Comparison of ENCODE assay signal across 9 cellular contexts in genomic region chr10:119807960-119808697, GRCh38.
A peak's percentile ranks its signal among the peaks of the same experiment; 100 is the strongest.
DNase-seq lines count a peak whose midpoint lies in the region; ATAC-seq, FAIRE-seq and TF ChIP-seq lines count a peak whose summit lies in the region.
"Had no signal": no experiment of that assay in that cellular context is flagged by ENCODE, and none has a peak within 500 bp of the region (broad histone marks: within the 10 kb centered on the region; RNA-seq: fewer than 3 reads in every experiment).

No MANE protein-coding gene starts in this region.

- ATAC-seq in right lobe of liver = no peak

- no peaks in the 10 kb centered on the region for H3K27me3 ChIP-seq in right lobe of liver

- TF ChIP-seq CTCF in HFF-Myc (IDR thresholded peaks at IDR 0.05; ENCODE audit: low read depth, low read length, missing control alignments) (no peak), glutamatergic neuron (IDR thresholded peaks at IDR 0.05; ENCODE audit: partially characterized antibody, unreplicated experiment) (no peak), right lobe of liver (IDR thresholded peaks at IDR 0.05) (no peak)

- peak; percentile 64 for FAIRE-seq in RCC 7860 (lab: Jason Lieb, UNC)

- H3K4me3 ChIP-seq in HFF-Myc (replicated peaks; ENCODE audit: low read depth, low read length) (no peak overlapping the region), right lobe of liver (no peak overlapping the region)

- CTCF ChIA-PET in HEK293T (lab: Yijun Ruan, JAX) = interaction anchor here (1.5 kb wide), 1 partner anchor 57 kb away, joined by 3 read pairs; no protein-coding TSS in a partner anchor

- no peak overlapping the region for H3K4me3 Mint-ChIP-seq in glutamatergic neuron (ENCODE audit: unreplicated experiment)

- POLR2A ChIA-PET in HEK293T (lab: Yijun Ruan, JAX) = no interaction called here

- DNase-seq in GM03348 (ENCODE audit: low spot score) (peak; percentile 70), HFF-Myc (ENCODE audit: extremely low read depth, low read depth) (peak; percentile 81), RCC 7860 (ENCODE audit: low spot score) (peak; percentile 73), glutamatergic neuron (no peak), anterior cingulate cortex (lab: John Stamatoyannopoulos, UW) (no peak), right lobe of liver (no peak), dedifferentiated amniotic fluid mesenchymal stem cell (ENCODE audit: extremely low spot score) (no peak), HEK293T (ENCODE audit: extremely low spot score) (no peak)
- DNase-seq: NCI-H524 treated with DMSO at 0.1 percent for 48 hours had no signal

- H3K36me3 ChIP-seq in right lobe of liver = no peaks in the 10 kb centered on the region

- H3K4me1 Mint-ChIP-seq in glutamatergic neuron (ENCODE audit: low read depth, unreplicated experiment) = peaks cover 5% of the 10 kb centered on the region

- intact Hi-C loops in right lobe of liver (cut with DNase I) = no loop called here

- no peak overlapping the region for H3K27ac ChIP-seq in right lobe of liver

- H3K4me1 ChIP-seq in right lobe of liver = no peaks in the 10 kb centered on the region

- 96% methylated on average over 3 of the region's 3 CpGs for WGBS in right lobe of liver (ENCODE audit: insufficient coverage, low coverage, low lambda C conversion rate, missing lambda C conversion rate)

- H3K27ac Mint-ChIP-seq in glutamatergic neuron (ENCODE audit: unreplicated experiment) = peak overlapping the region; percentile 64

- H3K9me3 Mint-ChIP-seq in glutamatergic neuron (ENCODE audit: unreplicated experiment) = no peaks in the 10 kb centered on the region

- peaks cover 5% of the 10 kb centered on the region for H3K36me3 Mint-ChIP-seq in glutamatergic neuron (ENCODE audit: unreplicated experiment)

- no peaks in the 10 kb centered on the region for H3K27me3 Mint-ChIP-seq in glutamatergic neuron (ENCODE audit: unreplicated experiment)

- no peak for TF ChIP-seq POLR2A in right lobe of liver (IDR thresholded peaks at IDR 0.05)

- no peaks in the 10 kb centered on the region for H3K9me3 ChIP-seq in right lobe of liver

TF ChIP-seq in HEK293T, 16 proteins besides CTCF, POLR2A, EP300 and RAD21:
- TF ChIP-seq TARDBP (IDR thresholded peaks at IDR 0.05) (no peak), SUZ12 (IDR thresholded peaks at IDR 0.05) (no peak), ZNF384 (IDR thresholded peaks at IDR 0.05) (no peak), FOXK2 (IDR thresholded peaks at IDR 0.05) (no peak), HDGF (IDR thresholded peaks at IDR 0.05; ENCODE audit: borderline replicate concordance) (no peak), ARNT (IDR thresholded peaks at IDR 0.05) (no peak)

Comparison
In these comparisons a context has a peak if more than half of its experiments do, and no peak if none do; other contexts are left out.
1. DNase-seq: peak in GM03348 (single experiment), HFF-Myc (single experiment) and RCC 7860 (single experiment); none in glutamatergic neuron (single experiment), anterior cingulate cortex (0 of 58), right lobe of liver (0 of 3), dedifferentiated amniotic fluid mesenchymal stem cell (single experiment) and HEK293T (single experiment).